Comparison of ENCODE assay signal across 1 cellular context in genomic region chr12:57173089-57173488, GRCh38.
TF ChIP-seq lines count a peak whose summit lies in the region.

No MANE protein-coding gene starts in this region.

TF ChIP-seq in HepG2, 621 proteins besides CTCF, POLR2A, EP300 and RAD21 (continued from another document and continues in another):
- peak; percentile 76 for TF ChIP-seq ZNF687 (CRISPR knock-in tag; IDR thresholded peaks at IDR 0.05)
- TF ChIP-seq TGIF2 (CRISPR knock-in tag; IDR thresholded peaks at IDR 0.05), result peak; percentile 39; the same call in 1 of the 2 replicates
- no peak for TF ChIP-seq AHR (CRISPR knock-in tag; IDR thresholded peaks at IDR 0.05)
- TF ChIP-seq ZBTB38 (CRISPR knock-in tag; IDR thresholded peaks at IDR 0.05), result peak; percentile 77
- peak; percentile 38; the same call in 1 of the 2 replicates for TF ChIP-seq ZFP91 (CRISPR knock-in tag; IDR thresholded peaks at IDR 0.05; ENCODE audit: borderline replicate concordance)
- TF ChIP-seq PAF1 (CRISPR knock-in tag; IDR thresholded peaks at IDR 0.05), result 0 out of 2 replicates have a peak, but pooled peaks have one; percentile 35
- no peak for TF ChIP-seq NFYB (CRISPR knock-in tag; IDR thresholded peaks at IDR 0.05)
- 0 out of 2 replicates have a peak, but pooled peaks have one; percentile 24 for TF ChIP-seq MIXL1 (CRISPR knock-in tag; IDR thresholded peaks at IDR 0.05)
- TF ChIP-seq FOXC1 (CRISPR knock-in tag; IDR thresholded peaks at IDR 0.05; ENCODE audit: borderline replicate concordance), result 0 out of 2 replicates have a peak, but pooled peaks have one; percentile 53
- TF ChIP-seq RARA (CRISPR knock-in tag; IDR thresholded peaks at IDR 0.05), result 0 out of 2 replicates have a peak, but pooled peaks have one; percentile 6
- no peak for TF ChIP-seq ZNF580 (CRISPR knock-in tag; IDR thresholded peaks at IDR 0.05; ENCODE audit: borderline replicate concordance, low read depth)
- no peak for TF ChIP-seq CCAR2 (optimal IDR thresholded peaks at IDR 0.05; ENCODE audit: low read depth, low read length)
- TF ChIP-seq ATAD3A (CRISPR knock-in tag; IDR thresholded peaks at IDR 0.05), result no peak
- no peak for TF ChIP-seq SNAI1 (CRISPR knock-in tag; IDR thresholded peaks at IDR 0.05; ENCODE audit: borderline replicate concordance)
- 0 out of 2 replicates have a peak, but pooled peaks have one; percentile 22 for TF ChIP-seq ZMYM4 (CRISPR knock-in tag; IDR thresholded peaks at IDR 0.05)
- TF ChIP-seq ZNF709 (CRISPR knock-in tag; IDR thresholded peaks at IDR 0.05), result no peak
- TF ChIP-seq RXRA (CRISPR knock-in tag; IDR thresholded peaks at IDR 0.05), result no peak
- peak; percentile 21; the same call in 1 of the 2 replicates for TF ChIP-seq ZBTB26 (CRISPR knock-in tag; IDR thresholded peaks at IDR 0.05; ENCODE audit: borderline replicate concordance)
- no peak for TF ChIP-seq THYN1 (CRISPR knock-in tag; IDR thresholded peaks at IDR 0.05; ENCODE audit: borderline replicate concordance, low read depth)
- peak; percentile 99 for TF ChIP-seq ZNF672 (CRISPR knock-in tag; IDR thresholded peaks at IDR 0.05)
- no peak for TF ChIP-seq SOX13 (IDR thresholded peaks at IDR 0.05)
- 0 out of 4 replicates have a peak, but pooled peaks of 1 of the 2 experiments have one; percentile 10 for TF ChIP-seq SOX13 (CRISPR knock-in tag; conservative IDR thresholded peaks at IDR 0.05 in 1 of 2, IDR thresholded peaks at IDR 0.05 in 1 of 2)
- TF ChIP-seq PCBP1 (IDR thresholded peaks at IDR 0.05; ENCODE audit: borderline replicate concordance, low read depth, low read length), result 0 out of 2 replicates have a peak, but pooled peaks have one; percentile 28
- TF ChIP-seq NFE2L1 (CRISPR knock-in tag; IDR thresholded peaks at IDR 0.05; ENCODE audit: borderline replicate concordance), result no peak
- TF ChIP-seq SPEN (CRISPR knock-in tag; IDR thresholded peaks at IDR 0.05; ENCODE audit: low read depth), result 0 out of 2 replicates have a peak, but pooled peaks have one; percentile 43
- no peak for TF ChIP-seq KDM5A (IDR thresholded peaks at IDR 0.05; ENCODE audit: borderline replicate concordance, low read length)
- 0 out of 2 replicates have a peak, but pooled peaks have one; percentile 22 for TF ChIP-seq MAZ (IDR thresholded peaks at IDR 0.05; ENCODE audit: borderline replicate concordance, low read depth, low read length)
- peak; percentile 59; the same call in 1 of the 2 replicates for TF ChIP-seq MAZ (CRISPR knock-in tag; IDR thresholded peaks at IDR 0.05; ENCODE audit: low read depth)
- TF ChIP-seq ZNF597 (CRISPR knock-in tag; IDR thresholded peaks at IDR 0.05), result no peak
- no peak for TF ChIP-seq ZNF432 (CRISPR knock-in tag; IDR thresholded peaks at IDR 0.05; ENCODE audit: borderline replicate concordance)
- 0 out of 2 replicates have a peak, but pooled peaks have one; percentile 15 for TF ChIP-seq RXRB (CRISPR knock-in tag; IDR thresholded peaks at IDR 0.05; ENCODE audit: borderline replicate concordance)
- TF ChIP-seq EEA1 (CRISPR knock-in tag; IDR thresholded peaks at IDR 0.05; ENCODE audit: borderline replicate concordance), result no peak
- TF ChIP-seq THAP8 (CRISPR knock-in tag; IDR thresholded peaks at IDR 0.05; ENCODE audit: borderline replicate concordance), result no peak
- TF ChIP-seq AKAP8 (CRISPR knock-in tag; IDR thresholded peaks at IDR 0.05), result 0 out of 2 replicates have a peak, but pooled peaks have one; percentile 49
- no peak for TF ChIP-seq ZNF296 (CRISPR knock-in tag; conservative IDR thresholded peaks at IDR 0.05)
- TF ChIP-seq ZBTB7B (CRISPR knock-in tag; IDR thresholded peaks at IDR 0.05), result 0 out of 2 replicates have a peak, but pooled peaks have one; percentile 33
- no peak for TF ChIP-seq ZNF710 (CRISPR knock-in tag; IDR thresholded peaks at IDR 0.05; ENCODE audit: borderline replicate concordance)
- peak; percentile 37; the same call in 1 of the 2 replicates for TF ChIP-seq SALL1 (CRISPR knock-in tag; IDR thresholded peaks at IDR 0.05)
- TF ChIP-seq PHF21A (CRISPR knock-in tag; IDR thresholded peaks at IDR 0.05), result no peak
- TF ChIP-seq HMGXB4 (CRISPR knock-in tag; IDR thresholded peaks at IDR 0.05; ENCODE audit: borderline replicate concordance in 1 of 2, low read depth in 1 of 2), result peak; percentile 31 to 57; a peak in 2 of 4 replicates
- TF ChIP-seq GTF2F1 (IDR thresholded peaks at IDR 0.05; ENCODE audit: low read length), result no peak
- TF ChIP-seq MTA3 (CRISPR knock-in tag; IDR thresholded peaks at IDR 0.05), result no peak
- peak; percentile 87 for TF ChIP-seq STAG1 (CRISPR knock-in tag; IDR thresholded peaks at IDR 0.05)
- peak; percentile 30 for TF ChIP-seq HNRNPLL (IDR thresholded peaks at IDR 0.05; ENCODE audit: low read depth, low read length, poor library complexity, severe bottlenecking)
- no peak for TF ChIP-seq ZNF317 (CRISPR knock-in tag; IDR thresholded peaks at IDR 0.05)
- TF ChIP-seq TBX2 (CRISPR knock-in tag; IDR thresholded peaks at IDR 0.05; ENCODE audit: borderline replicate concordance), result 0 out of 2 replicates have a peak, but pooled peaks have one; percentile 32
- peak; percentile 59; the same call in 1 of the 2 replicates for TF ChIP-seq SMC3 (IDR thresholded peaks at IDR 0.05; ENCODE audit: low read length)
- TF ChIP-seq ZBTB33 (CRISPR knock-in tag; IDR thresholded peaks at IDR 0.05), result peak; percentile 100
- TF ChIP-seq ZNF326 (CRISPR knock-in tag; IDR thresholded peaks at IDR 0.05; ENCODE audit: borderline replicate concordance), result no peak
- no peak for TF ChIP-seq ZNF883 (CRISPR knock-in tag; IDR thresholded peaks at IDR 0.05; ENCODE audit: not compliant biosample characterization)
